ENCODE assay signal across 8 cellular contexts in genomic region chr7:140923358-140924006, GRCh38. TPM values are rescaled to one million over a fixed set of nuclear protein-coding genes. Genes with fewer than 3 reads are reported as not detected.
DNase-seq lines count a peak whose midpoint lies in the region; ATAC-seq and TF ChIP-seq lines count a peak whose summit lies in the region.

No MANE protein-coding gene starts in this region.

- peak overlapping the region; percentile 99 for H3K4me3 ChIP-seq in SJSA1

- peak; percentile 12 for ATAC-seq in HG03025 (IDR thresholded peaks at IDR 0.05; ENCODE audit: low FRiP score, unreplicated experiment)

- peak overlapping the region; percentile 97; the same call in 1 of the 2 replicates for H3K27ac ChIP-seq in SJSA1

- peak; percentile 36 for DNase-seq in NCI-H1105 treated with DMSO at 0.1 percent for 48 hours (lab: John Stamatoyannopoulos, UW)
- no peak for DNase-seq in NCI-H1105 (lab: John Stamatoyannopoulos, UW)
- DNase-seq in SJSA1 (ENCODE audit: low read depth in 1 of 2, low spot score in 2 of 2) = no peak
- peak; percentile 20 for DNase-seq in glomerular visceral epithelial cell (ENCODE audit: extremely low spot score)
- DNase-seq in putamen (ENCODE audit: low spot score) = peak; percentile 43
- DNase-seq in NOMO-1 treated with dmso at 0.1 percent for 144 hours (lab: John Stamatoyannopoulos, UW; ENCODE audit: unreplicated experiment) = no peak
- no peak for DNase-seq in GM13977 (ENCODE audit: low spot score)

- H3K36me3 ChIP-seq in SJSA1 = peaks cover 5% of the 10 kb centered on the region

- no peaks in the 10 kb centered on the region for H3K9me3 ChIP-seq in SJSA1 (replicated peaks)

- no peak for TF ChIP-seq CTCF in GM13977 (IDR thresholded peaks at IDR 0.05; ENCODE audit: extremely low read depth, insufficient read depth, missing control alignments)

- H3K4me1 ChIP-seq in SJSA1 (replicated peaks) = no peaks in the 10 kb centered on the region

- in situ Hi-C loops in GM13977 (cut with MboI; ENCODE audit: low pct_unique_long_range_greater_than_20kb, low sequenced_read_pairs, unreplicated experiment) = no loop called here

- H3K27me3 ChIP-seq in SJSA1 (replicated peaks) = no peaks in the 10 kb centered on the region

RNA-seq across cellular contexts. Expression of gene BRAF, which starts 1.2 kb away (rescaled TPM):
- total RNA-seq in SJSA1 (2014; rRNA removed; shearing (Covaris generic)) = 10.5 and 12.2 TPM in 2 replicates

Comparison
In these comparisons a context has a peak if more than half of its experiments do, and no peak if none do; other contexts are left out.
1. DNase-seq: peak in NCI-H1105 treated with DMSO at 0.1 percent for 48 hours (single experiment), glomerular visceral epithelial cell (single experiment) and putamen (single experiment); none in NCI-H1105 (single experiment), SJSA1 (0 of 2), NOMO-1 treated with dmso at 0.1 percent for 144 hours (single experiment) and GM13977 (single experiment).